In genomic region chr5:110686264-110686663, GRCh38 we compare ENCODE assay signal across 13 cellular contexts. TPM values are rescaled to one million over a fixed set of nuclear protein-coding genes. Genes with fewer than 3 reads are reported as not detected.
DNase-seq lines count a peak whose midpoint lies in the region; ATAC-seq, FAIRE-seq and TF ChIP-seq lines count a peak whose summit lies in the region.
"Had no signal": no experiment of that assay in that cellular context is flagged by ENCODE, and none has a peak within 500 bp of the region (broad histone marks: within the 10 kb centered on the region; RNA-seq: fewer than 3 reads in every experiment).

No MANE protein-coding gene starts in this region.

- intact Hi-C loops in MCF 10A (cut with micrococcal nuclease): no loop called here

- CTCF ChIA-PET in activated CD4-positive, alpha-beta T cell treated with anti-CD3 and anti-CD28 coated beads, Interleukin-2, amount 10 ng/mL, durations not matched to agents 7 days and 5 days (lab: Charles Lee): no interaction called here
- CTCF ChIA-PET in MCF 10A (lab: Yijun Ruan, JAX): no interaction called here

- ATAC-seq in stimulated activated naive CD8-positive, alpha-beta T cell treated with anti-CD3 and anti-CD28 coated beads, Interleukin-15, amount 100 ng/mL, for 72 hours: peak; percentile 64
- no peak for ATAC-seq in stimulated activated naive CD8-positive, alpha-beta T cell treated with anti-CD3 and anti-CD28 coated beads, Interleukin-15, Interleukin-2, amounts not matched to agents 100 U/mL and 50 U/mL, for 24 hours
- peak; percentile 32 for ATAC-seq in activated T-helper 17 cell treated with anti-CD3 and anti-CD28 coated beads, Interleukin-2, amount 50 U/mL, for 72 hours (replicated peaks)

- peaks cover 2% of the 10 kb centered on the region for H3K36me3 Mint-ChIP-seq in activated CD4-positive, alpha-beta T cell treated with anti-CD3 and anti-CD28 coated beads, Interleukin-2, amount 10 ng/mL, durations not matched to agents 7 days and 5 days (ENCODE audit: low read depth)
- no peaks in the 10 kb centered on the region for H3K36me3 Mint-ChIP-seq in activated T-helper 17 cell treated with anti-CD3 and anti-CD28 coated beads, Interleukin-2, amount 50 U/mL, for 72 hours (ENCODE audit: low read depth)
- no peaks in the 10 kb centered on the region for H3K36me3 Mint-ChIP-seq in MCF 10A (ENCODE audit: insufficient read depth, unreplicated experiment)
- H3K36me3 Mint-ChIP-seq: CD4-positive, CD25-positive, alpha-beta regulatory T cell had no signal

- peak; percentile 6 for DNase-seq in activated CD4-positive, alpha-beta T cell treated with anti-CD3 and anti-CD28 coated beads, Interleukin-2, amount 10 ng/mL, durations not matched to agents 7 days and 5 days
- no peak for DNase-seq in activated CD4-positive, alpha-beta T cell treated with anti-CD3 and anti-CD28 coated beads for 48 hours
- DNase-seq in stimulated activated naive CD8-positive, alpha-beta T cell treated with anti-CD3 and anti-CD28 coated beads, Interleukin-15, amount 100 ng/mL, for 72 hours: no peak
- DNase-seq in stimulated activated naive CD8-positive, alpha-beta T cell treated with anti-CD3 and anti-CD28 coated beads, Interleukin-15, Interleukin-2, amounts not matched to agents 100 U/mL and 50 U/mL, for 24 hours: no peak
- DNase-seq in nucleus accumbens (lab: John Stamatoyannopoulos, UW): no peak
- no peak for DNase-seq in frontal cortex (ENCODE audit: low spot score in 2 of 2)
- DNase-seq in MCF 10A (ENCODE audit: unreplicated experiment): no peak
- DNase-seq: ACHN, DMS53 had no signal

- H3K4me3 Mint-ChIP-seq in activated CD4-positive, alpha-beta T cell treated with anti-CD3 and anti-CD28 coated beads, Interleukin-2, amount 10 ng/mL, durations not matched to agents 7 days and 5 days: no peak overlapping the region
- H3K4me3 Mint-ChIP-seq in stimulated activated naive CD8-positive, alpha-beta T cell treated with anti-CD3 and anti-CD28 coated beads, Interleukin-15, amount 100 ng/mL, for 72 hours: no peak overlapping the region
- no peak overlapping the region for H3K4me3 Mint-ChIP-seq in activated T-helper 17 cell treated with anti-CD3 and anti-CD28 coated beads, Interleukin-2, amount 50 U/mL, for 72 hours
- no peak overlapping the region for H3K4me3 Mint-ChIP-seq in MCF 10A (ENCODE audit: unreplicated experiment)
- H3K4me3 Mint-ChIP-seq: CD4-positive, CD25-positive, alpha-beta regulatory T cell had no signal

- no peak for TF ChIP-seq CTCF in MCF 10A (IDR thresholded peaks at IDR 0.05; ENCODE audit: unreplicated experiment)

- peaks cover 4% of the 10 kb centered on the region for H3K9me3 Mint-ChIP-seq in activated CD4-positive, alpha-beta T cell treated with anti-CD3 and anti-CD28 coated beads, Interleukin-2, amount 10 ng/mL, durations not matched to agents 7 days and 5 days
- H3K9me3 Mint-ChIP-seq in stimulated activated naive CD8-positive, alpha-beta T cell treated with anti-CD3 and anti-CD28 coated beads, Interleukin-15, amount 100 ng/mL, for 72 hours: no peaks in the 10 kb centered on the region
- H3K9me3 Mint-ChIP-seq in activated T-helper 17 cell treated with anti-CD3 and anti-CD28 coated beads, Interleukin-2, amount 50 U/mL, for 72 hours: peaks cover 4% of the 10 kb centered on the region
- no peaks in the 10 kb centered on the region for H3K9me3 Mint-ChIP-seq in MCF 10A (ENCODE audit: unreplicated experiment)

- H3K4me1 Mint-ChIP-seq in activated CD4-positive, alpha-beta T cell treated with anti-CD3 and anti-CD28 coated beads, Interleukin-2, amount 10 ng/mL, durations not matched to agents 7 days and 5 days: peaks cover 16% of the 10 kb centered on the region
- peaks cover 17% of the 10 kb centered on the region for H3K4me1 Mint-ChIP-seq in stimulated activated naive CD8-positive, alpha-beta T cell treated with anti-CD3 and anti-CD28 coated beads, Interleukin-15, amount 100 ng/mL, for 72 hours
- H3K4me1 Mint-ChIP-seq in activated T-helper 17 cell treated with anti-CD3 and anti-CD28 coated beads, Interleukin-2, amount 50 U/mL, for 72 hours: no peaks in the 10 kb centered on the region
- H3K4me1 Mint-ChIP-seq in MCF 10A (ENCODE audit: insufficient read depth, unreplicated experiment): no peaks in the 10 kb centered on the region

- POLR2A ChIA-PET in activated CD4-positive, alpha-beta T cell treated with anti-CD3 and anti-CD28 coated beads, Interleukin-2, amount 10 ng/mL, durations not matched to agents 7 days and 5 days (lab: Charles Lee): no interaction called here
- POLR2A ChIA-PET in MCF 10A (lab: Yijun Ruan, JAX): no interaction called here

- no TSS peak for BruUV-seq in MCF 10A (replicated peaks; lab: Mats Ljungman, UMichigan)

- H3K27me3 Mint-ChIP-seq in activated CD4-positive, alpha-beta T cell treated with anti-CD3 and anti-CD28 coated beads, Interleukin-2, amount 10 ng/mL, durations not matched to agents 7 days and 5 days: no peaks in the 10 kb centered on the region
- H3K27me3 Mint-ChIP-seq in stimulated activated naive CD8-positive, alpha-beta T cell treated with anti-CD3 and anti-CD28 coated beads, Interleukin-15, amount 100 ng/mL, for 72 hours: peaks cover 5% of the 10 kb centered on the region
- H3K27me3 Mint-ChIP-seq in activated T-helper 17 cell treated with anti-CD3 and anti-CD28 coated beads, Interleukin-2, amount 50 U/mL, for 72 hours: no peaks in the 10 kb centered on the region
- peaks cover 6% of the 10 kb centered on the region for H3K27me3 Mint-ChIP-seq in MCF 10A (ENCODE audit: insufficient read depth, unreplicated experiment)
- H3K27me3 Mint-ChIP-seq: CD4-positive, CD25-positive, alpha-beta regulatory T cell had no signal

- no peak overlapping the region for H3K27ac Mint-ChIP-seq in activated CD4-positive, alpha-beta T cell treated with anti-CD3 and anti-CD28 coated beads, Interleukin-2, amount 10 ng/mL, durations not matched to agents 7 days and 5 days
- peak overlapping the region in 1 of 2 donors; percentile 69 for H3K27ac Mint-ChIP-seq in stimulated activated naive CD8-positive, alpha-beta T cell treated with anti-CD3 and anti-CD28 coated beads, Interleukin-15, amount 100 ng/mL, for 72 hours
- H3K27ac Mint-ChIP-seq in activated T-helper 17 cell treated with anti-CD3 and anti-CD28 coated beads, Interleukin-2, amount 50 U/mL, for 72 hours: no peak overlapping the region
- H3K27ac Mint-ChIP-seq in MCF 10A (ENCODE audit: low read depth, unreplicated experiment): no peak overlapping the region
- H3K27ac Mint-ChIP-seq: CD4-positive, CD25-positive, alpha-beta regulatory T cell had no signal

- FAIRE-seq in frontal cortex (lab: Jason Lieb, UNC): no peak
- FAIRE-seq: H1 had no signal

RNA-seq across cellular contexts. Expression of gene TMEM232, which starts 40.2 kb away (rescaled TPM):
- total RNA-seq in activated CD4-positive, alpha-beta T cell treated with anti-CD3 and anti-CD28 coated beads, Interleukin-2, amount 10 ng/mL, durations not matched to agents 7 days and 5 days: under 1 TPM; 0.60 to 0.64 TPM
- under 1 TPM; 0.78 to 0.87 TPM for total RNA-seq in activated T-helper 17 cell treated with anti-CD3 and anti-CD28 coated beads, Interleukin-2, amount 50 U/mL, for 72 hours
- total RNA-seq in frontal cortex: 25.7 TPM
- 2.8 and 3.1 TPM in 2 replicates for total RNA-seq in MCF 10A (2022)
- total RNA-seq: Daoy had no signal

RNA-seq across cellular contexts. Expression of gene SLC25A46, which starts 52.5 kb away (rescaled TPM):
- 10 to 100 TPM; 39.2 to 41.4 TPM for total RNA-seq in activated CD4-positive, alpha-beta T cell treated with anti-CD3 and anti-CD28 coated beads, Interleukin-2, amount 10 ng/mL, durations not matched to agents 7 days and 5 days
- 10 to 100 TPM; 31.3 to 53.1 TPM for total RNA-seq in activated T-helper 17 cell treated with anti-CD3 and anti-CD28 coated beads, Interleukin-2, amount 50 U/mL, for 72 hours
- 212 TPM for total RNA-seq in frontal cortex
- 42.5 and 42.7 TPM in 2 replicates for total RNA-seq in MCF 10A (2022)
